ENCODE assay signal across 1 cellular context in the genomic region with DNA sequence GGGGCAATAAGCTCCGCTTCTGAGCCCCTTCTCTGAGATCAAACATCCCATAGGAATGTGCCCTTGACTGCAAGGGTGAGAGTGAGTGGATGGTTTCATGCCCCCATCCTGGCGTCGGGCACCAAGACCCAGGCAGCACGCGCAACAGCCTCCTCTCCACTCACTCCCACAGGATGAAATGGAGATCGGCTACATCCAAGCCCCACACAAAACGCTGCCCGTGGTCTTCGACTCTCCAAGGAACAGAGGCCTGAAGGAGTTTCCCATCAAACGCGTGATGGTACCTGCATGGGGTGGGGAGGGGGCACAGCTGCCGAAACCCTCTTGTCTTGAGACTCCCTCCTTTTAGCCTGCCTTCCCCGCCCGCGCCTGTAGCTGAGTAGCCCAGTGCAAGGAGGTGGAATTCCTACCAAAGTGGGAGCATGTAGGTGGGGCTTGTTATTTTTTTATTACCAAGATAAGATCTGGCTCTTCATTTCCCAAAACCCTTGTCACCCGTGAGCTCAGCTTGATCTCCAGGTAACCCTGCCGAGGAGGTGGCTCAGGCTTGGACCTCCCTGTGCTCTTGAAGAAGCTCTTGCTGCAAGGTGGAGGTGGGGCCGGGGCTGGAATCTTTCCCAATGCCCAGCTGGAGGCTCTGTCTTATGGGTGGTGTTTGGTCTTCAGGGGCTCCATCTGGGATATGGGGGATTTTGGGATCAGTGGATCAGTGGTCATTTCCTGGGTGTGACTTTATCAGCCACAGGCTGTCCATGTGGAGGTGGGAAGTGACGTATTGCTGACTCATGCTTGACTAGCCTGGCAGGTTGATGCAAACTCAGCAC.
TF ChIP-seq lines count a peak whose summit lies in the region.

No MANE protein-coding gene starts in this region.

TF ChIP-seq in GM23338, 12 proteins besides CTCF, POLR2A, EP300 and RAD21:
- no peak for TF ChIP-seq NANOG (IDR thresholded peaks at IDR 0.05; ENCODE audit: borderline replicate concordance)
- TF ChIP-seq, protein P1, sequence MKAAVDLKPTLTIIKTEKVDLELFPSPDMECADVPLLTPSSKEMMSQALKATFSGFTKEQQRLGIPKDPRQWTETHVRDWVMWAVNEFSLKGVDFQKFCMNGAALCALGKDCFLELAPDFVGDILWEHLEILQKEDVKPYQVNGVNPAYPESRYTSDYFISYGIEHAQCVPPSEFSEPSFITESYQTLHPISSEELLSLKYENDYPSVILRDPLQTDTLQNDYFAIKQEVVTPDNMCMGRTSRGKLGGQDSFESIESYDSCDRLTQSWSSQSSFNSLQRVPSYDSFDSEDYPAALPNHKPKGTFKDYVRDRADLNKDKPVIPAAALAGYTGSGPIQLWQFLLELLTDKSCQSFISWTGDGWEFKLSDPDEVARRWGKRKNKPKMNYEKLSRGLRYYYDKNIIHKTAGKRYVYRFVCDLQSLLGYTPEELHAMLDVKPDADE (IDR thresholded peaks at IDR 0.05) = no peak
- TF ChIP-seq, protein P2, sequence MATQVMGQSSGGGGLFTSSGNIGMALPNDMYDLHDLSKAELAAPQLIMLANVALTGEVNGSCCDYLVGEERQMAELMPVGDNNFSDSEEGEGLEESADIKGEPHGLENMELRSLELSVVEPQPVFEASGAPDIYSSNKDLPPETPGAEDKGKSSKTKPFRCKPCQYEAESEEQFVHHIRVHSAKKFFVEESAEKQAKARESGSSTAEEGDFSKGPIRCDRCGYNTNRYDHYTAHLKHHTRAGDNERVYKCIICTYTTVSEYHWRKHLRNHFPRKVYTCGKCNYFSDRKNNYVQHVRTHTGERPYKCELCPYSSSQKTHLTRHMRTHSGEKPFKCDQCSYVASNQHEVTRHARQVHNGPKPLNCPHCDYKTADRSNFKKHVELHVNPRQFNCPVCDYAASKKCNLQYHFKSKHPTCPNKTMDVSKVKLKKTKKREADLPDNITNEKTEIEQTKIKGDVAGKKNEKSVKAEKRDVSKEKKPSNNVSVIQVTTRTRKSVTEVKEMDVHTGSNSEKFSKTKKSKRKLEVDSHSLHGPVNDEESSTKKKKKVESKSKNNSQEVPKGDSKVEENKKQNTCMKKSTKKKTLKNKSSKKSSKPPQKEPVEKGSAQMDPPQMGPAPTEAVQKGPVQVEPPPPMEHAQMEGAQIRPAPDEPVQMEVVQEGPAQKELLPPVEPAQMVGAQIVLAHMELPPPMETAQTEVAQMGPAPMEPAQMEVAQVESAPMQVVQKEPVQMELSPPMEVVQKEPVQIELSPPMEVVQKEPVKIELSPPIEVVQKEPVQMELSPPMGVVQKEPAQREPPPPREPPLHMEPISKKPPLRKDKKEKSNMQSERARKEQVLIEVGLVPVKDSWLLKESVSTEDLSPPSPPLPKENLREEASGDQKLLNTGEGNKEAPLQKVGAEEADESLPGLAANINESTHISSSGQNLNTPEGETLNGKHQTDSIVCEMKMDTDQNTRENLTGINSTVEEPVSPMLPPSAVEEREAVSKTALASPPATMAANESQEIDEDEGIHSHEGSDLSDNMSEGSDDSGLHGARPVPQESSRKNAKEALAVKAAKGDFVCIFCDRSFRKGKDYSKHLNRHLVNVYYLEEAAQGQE (IDR thresholded peaks at IDR 0.05; ENCODE audit: unreplicated experiment) = no peak
- TF ChIP-seq ZNF114 (CRISPR knock-in tag; IDR thresholded peaks at IDR 0.05) = no peak
